8 cellular contexts compared by ENCODE assay signal in genomic region chr18:75070625-75071483, GRCh38.
DNase-seq lines count a peak whose midpoint lies in the region; ATAC-seq and TF ChIP-seq lines count a peak whose summit lies in the region.

No MANE protein-coding gene starts in this region.

- H3K27ac ChIP-seq in esophagus muscularis mucosa (replicated peaks in 1 of 4) (peak overlapping the region; percentile 40 to 69 (median 51)), thyroid gland (peak overlapping the region; percentile 87 to 98 (median 96))

- TF ChIP-seq POLR2A in esophagus muscularis mucosa (IDR thresholded peaks at IDR 0.05; ENCODE audit: low read depth) (no peak), thyroid gland (IDR thresholded peaks at IDR 0.05) (peak in 1 of 2 donors; percentile 74)

- POLR2A ChIA-PET in AG04449 (lab: Yijun Ruan, JAX), result no interaction called here

- peaks cover 0 to 8% (median 6%) of the 10 kb centered on the region in 4 donors for H3K4me1 ChIP-seq in esophagus muscularis mucosa
- peaks cover 18 to 33% of the 10 kb centered on the region in 2 donors for H3K4me1 ChIP-seq in thyroid gland

- H3K36me3 ChIP-seq in esophagus muscularis mucosa (no peaks in the 10 kb centered on the region), thyroid gland (no peaks in the 10 kb centered on the region)

- CTCF ChIA-PET in AG04449 (lab: Yijun Ruan, JAX), result interaction anchor here (1.3 to 1.6 kb wide), 2 partner anchors 14 to 29 kb away, joined by 3 read pairs; no protein-coding TSS in a partner anchor

- ATAC-seq in GM19025 (IDR thresholded peaks at IDR 0.05; ENCODE audit: low read depth, unreplicated experiment) (peak; percentile 77), HG03196 (IDR thresholded peaks at IDR 0.05; ENCODE audit: unreplicated experiment) (peak; percentile 70), omental fat pad (ENCODE audit: low FRiP score) (peak; percentile 50)

- peaks cover 0 to 4% (median 2%) of the 10 kb centered on the region in 4 donors for H3K9me3 ChIP-seq in esophagus muscularis mucosa
- H3K9me3 ChIP-seq in thyroid gland, result no peaks in the 10 kb centered on the region

- H3K27me3 ChIP-seq in esophagus muscularis mucosa (no peaks in the 10 kb centered on the region), thyroid gland (no peaks in the 10 kb centered on the region)

- DNase-seq in AG04449 (ENCODE audit: low read depth, low spot score) (peak; percentile 31), NOMO-1 treated with dmso at 0.1 percent for 144 hours (lab: John Stamatoyannopoulos, UW; ENCODE audit: unreplicated experiment) (peak; percentile 74), esophagus muscularis mucosa (ENCODE audit: extremely low spot score) (no peak), omental fat pad (ENCODE audit: low spot score) (no peak), thyroid gland (peak; percentile 56 to 59)
- DNase-seq in activated CD8-positive, alpha-beta memory T cell treated with anti-CD3 and anti-CD28 coated beads, Interleukin-2, amount 50 U/mL, for 24 hours (ENCODE audit: extremely low read depth), result peak; percentile 47

- intact Hi-C loops in esophagus muscularis mucosa (cut with DNase I) (no loop called here), thyroid gland (cut with DNase I) (loop anchor here (10.0 kb wide), 1 partner anchor 134 kb away; the partner anchor contains the start of gene PTGR3)

- TF ChIP-seq CTCF in AG04449 (IDR thresholded peaks at IDR 0.05; ENCODE audit: insufficient read depth, low read length, missing control alignments) (no peak), esophagus muscularis mucosa (IDR thresholded peaks at IDR 0.05) (no peak), omental fat pad (IDR thresholded peaks at IDR 0.05) (no peak), thyroid gland (IDR thresholded peaks at IDR 0.05) (no peak)

- 0 out of 2 replicates have a peak overlapping the region, but pooled peaks have one; percentile 12 for H3K4me3 ChIP-seq in AG04449 (ENCODE audit: low read depth, low read length)
- H3K4me3 ChIP-seq in esophagus muscularis mucosa, result peak overlapping the region in 3 of 4 donors; percentile 5 to 18 (median 7)
- H3K4me3 ChIP-seq in thyroid gland (replicated peaks in 1 of 3), result peak overlapping the region in 1 of 3 donors; percentile 8

- WGBS in esophagus muscularis mucosa, result 64% methylated on average over 21 of the region's 22 CpGs
- 46% methylated on average over 22 of the region's 22 CpGs for WGBS in thyroid gland, 2 donors

- TF ChIP-seq EP300 in esophagus muscularis mucosa (IDR thresholded peaks at IDR 0.05), result no peak

Comparison
In these comparisons a context has a peak if more than half of its experiments do, and no peak if none do; other contexts are left out.
1. DNase-seq: peak in AG04449 (single experiment), NOMO-1 treated with dmso at 0.1 percent for 144 hours (single experiment), activated CD8-positive, alpha-beta memory T cell treated with anti-CD3 and anti-CD28 coated beads, Interleukin-2, amount 50 U/mL, for 24 hours (single experiment) and thyroid gland (2 of 2); none in esophagus muscularis mucosa (single experiment) and omental fat pad (single experiment).
2. Peak in every context shown above with its lines, with median percentiles within 50 percentile points of each other: ATAC-seq.